8 cellular contexts compared by ENCODE assay signal in genomic region chr19:38877781-38878574, GRCh38. TPM values are rescaled to one million over a fixed set of nuclear protein-coding genes. Genes with fewer than 3 reads are reported as not detected.
DNase-seq lines count a peak whose midpoint lies in the region; ATAC-seq and TF ChIP-seq lines count a peak whose summit lies in the region.

Gene RINL, minus strand, starts transcription at chr19:38878275. Its CDS starts 1,533 bp downstream, at chr19:38876742.

- H3K27me3 ChIP-seq in liver (ENCODE audit: control insufficient read depth in 4 of 4, insufficient read depth in 4 of 4, low read length in 3 of 4): no peaks in the 10 kb centered on the region

- H3K4me1 Mint-ChIP-seq in activated naive CD4-positive, alpha-beta T cell treated with anti-CD3 and anti-CD28 coated beads, Interleukin-2, amount 10 ng/mL, durations not matched to agents 7 days and 5 days: peaks cover 50% of the 10 kb centered on the region

- peak within 1 kb of the TSS; percentile 21 to 57 for H3K27ac ChIP-seq in liver (ENCODE audit: low read depth in 1 of 2, low read length in 2 of 2)

- no peak within 1 kb of the TSS for H3K4me3 ChIP-seq in liver (ENCODE audit: low read depth in 1 of 3, low read length in 3 of 3)

- no peak for TF ChIP-seq RAD21 in liver (IDR thresholded peaks at IDR 0.05)

- ATAC-seq in GM18868 (IDR thresholded peaks at IDR 0.05; ENCODE audit: unreplicated experiment) (no peak), GM19023 (IDR thresholded peaks at IDR 0.05; ENCODE audit: unreplicated experiment) (no peak)

- peak within 1 kb of the TSS; percentile 92 for H3K4me3 Mint-ChIP-seq in activated naive CD4-positive, alpha-beta T cell treated with anti-CD3 and anti-CD28 coated beads, Interleukin-2, amount 10 ng/mL, durations not matched to agents 7 days and 5 days

- DNase-seq in Kasumi-1 (lab: John Stamatoyannopoulos, UW): peak; percentile 63 to 75
- DNase-seq in SKM-1 (lab: John Stamatoyannopoulos, UW; ENCODE audit: unreplicated experiment): peak; percentile 52
- peak; percentile 86 for DNase-seq in activated naive CD4-positive, alpha-beta T cell treated with anti-CD3 and anti-CD28 coated beads, Interleukin-2, amount 10 ng/mL, durations not matched to agents 7 days and 5 days
- DNase-seq in stimulated activated CD8-positive, alpha-beta memory T cell treated with anti-CD3 and anti-CD28 coated beads, Interleukin-4, amount 100 ng/mL, for 24 hours (ENCODE audit: low read depth): peak; percentile 58

- TF ChIP-seq POLR2A in GM10847 (IDR thresholded peaks at IDR 0.05; ENCODE audit: extremely low read depth, insufficient read length): peak; percentile 54

- H3K9ac ChIP-seq in liver (ENCODE audit: low read depth in 1 of 2, low read length in 2 of 2): peak within 1 kb of the TSS in 1 of 2 donors; percentile 55

- CTCF ChIA-PET in activated naive CD4-positive, alpha-beta T cell treated with anti-CD3 and anti-CD28 coated beads, Interleukin-2, amount 10 ng/mL, durations not matched to agents 7 days and 5 days (lab: Charles Lee): interaction anchor here (1.2 to 4.3 kb wide), 4 partner anchors 9 to 53 kb away, joined by 4 to 34 read pairs (median 6); partner anchors contain the start of genes MRPS12 and SARS2

- no peaks in the 10 kb centered on the region for H3K9me3 Mint-ChIP-seq in activated naive CD4-positive, alpha-beta T cell treated with anti-CD3 and anti-CD28 coated beads, Interleukin-2, amount 10 ng/mL, durations not matched to agents 7 days and 5 days

- WGBS in liver: 65% methylated on average over 11 of the region's 11 CpGs

- peaks cover 25% of the 10 kb centered on the region for H3K36me3 Mint-ChIP-seq in activated naive CD4-positive, alpha-beta T cell treated with anti-CD3 and anti-CD28 coated beads, Interleukin-2, amount 10 ng/mL, durations not matched to agents 7 days and 5 days

- peak within 1 kb of the TSS; percentile 98 for H3K27ac Mint-ChIP-seq in activated naive CD4-positive, alpha-beta T cell treated with anti-CD3 and anti-CD28 coated beads, Interleukin-2, amount 10 ng/mL, durations not matched to agents 7 days and 5 days

- TF ChIP-seq CTCF in liver (IDR thresholded peaks at IDR 0.05; ENCODE audit: low read depth, low read length, missing input control): no peak

- peaks cover 0 to 3% (median 0%) of the 10 kb centered on the region in 4 donors for H3K4me1 ChIP-seq in liver (ENCODE audit: control insufficient read depth in 4 of 4, insufficient read depth in 4 of 4, low read length in 3 of 4)

- no peaks in the 10 kb centered on the region for H3K27me3 Mint-ChIP-seq in activated naive CD4-positive, alpha-beta T cell treated with anti-CD3 and anti-CD28 coated beads, Interleukin-2, amount 10 ng/mL, durations not matched to agents 7 days and 5 days

- H3K36me3 ChIP-seq in liver (ENCODE audit: control insufficient read depth in 4 of 4, insufficient read depth in 3 of 4, low read depth in 1 of 4, low read length in 3 of 4): peaks cover 3 to 16% (median 5%) of the 10 kb centered on the region in 4 donors

- H3K9me3 ChIP-seq in liver (ENCODE audit: control insufficient read depth in 4 of 4, low read length in 3 of 4): no peaks in the 10 kb centered on the region

TF ChIP-seq in liver, 16 proteins besides CTCF, POLR2A, EP300 and RAD21:
- TF ChIP-seq SP1 (IDR thresholded peaks at IDR 0.05) (no peak), HNF4G (IDR thresholded peaks at IDR 0.05) (no peak), FOXA2 (IDR thresholded peaks at IDR 0.05) (no peak), ATF3 (IDR thresholded peaks at IDR 0.05) (no peak), GABPA (IDR thresholded peaks at IDR 0.05 in 1 of 2, conservative IDR thresholded peaks at IDR 0.05 in 1 of 2) (no peak), MAX (IDR thresholded peaks at IDR 0.05) (no peak), NR2F2 (IDR thresholded peaks at IDR 0.05) (no peak), EGR1 (IDR thresholded peaks at IDR 0.05; ENCODE audit: low read depth in 2 of 2) (no peak), YY1 (IDR thresholded peaks at IDR 0.05) (no peak), HNF4A (conservative IDR thresholded peaks at IDR 0.05) (no peak), FOXA1 (IDR thresholded peaks at IDR 0.05) (no peak), RXRA (IDR thresholded peaks at IDR 0.05) (no peak), ZBTB33 (IDR thresholded peaks at IDR 0.05) (no peak)

RNA-seq across cellular contexts. Expression of gene RINL, which starts in this region (rescaled TPM):
- 1 to 10 TPM; 4.9 to 5.5 TPM for total RNA-seq in liver
- polyA plus RNA-seq in liver: 1 to 10 TPM; 5.5 to 8.7 TPM
